2 cellular contexts compared by ENCODE assay signal in genomic region chr1:240709676-240710075, GRCh38.
TF ChIP-seq lines count a peak whose summit lies in the region.

No MANE protein-coding gene starts in this region.

TF ChIP-seq in A549, 52 proteins besides CTCF, POLR2A, EP300 and RAD21 (continued from another document):
- TF ChIP-seq REST (IDR thresholded peaks at IDR 0.05), result no peak
- no peak for TF ChIP-seq E2F6 (IDR thresholded peaks at IDR 0.05; ENCODE audit: borderline replicate concordance, low read depth)
- TF ChIP-seq FOSL2 (IDR thresholded peaks at IDR 0.05), result no peak
- TF ChIP-seq FOSL2 (CRISPR knock-in tag; IDR thresholded peaks at IDR 0.05), result no peak
- no peak for TF ChIP-seq ZSCAN20 (CRISPR knock-in tag; IDR thresholded peaks at IDR 0.05)
- TF ChIP-seq BCL3 (IDR thresholded peaks at IDR 0.05), result no peak
- TF ChIP-seq RNF2 (IDR thresholded peaks at IDR 0.05; ENCODE audit: borderline replicate concordance, low read depth), result no peak
- no peak for TF ChIP-seq CHD4 (IDR thresholded peaks at IDR 0.05; ENCODE audit: borderline replicate concordance)
- TF ChIP-seq HOXB5 (CRISPR knock-in tag; IDR thresholded peaks at IDR 0.05), result no peak
- no peak for TF ChIP-seq SREBF2 (IDR thresholded peaks at IDR 0.05)
- no peak for TF ChIP-seq MYC (IDR thresholded peaks at IDR 0.05; ENCODE audit: borderline replicate concordance, low read length)
- TF ChIP-seq ZC3H11A (IDR thresholded peaks at IDR 0.05), result no peak
- TF ChIP-seq EHF (CRISPR knock-in tag; IDR thresholded peaks at IDR 0.05), result no peak
- no peak for TF ChIP-seq NR3C1 (IDR thresholded peaks at IDR 0.05)

TF ChIP-seq in GM23338, 12 proteins besides CTCF, POLR2A, EP300 and RAD21 (continued from another document):
- TF ChIP-seq REST (IDR thresholded peaks at IDR 0.05; ENCODE audit: unreplicated experiment) (no peak), EZH2phosphoT487 (IDR thresholded peaks at IDR 0.05; ENCODE audit: unreplicated experiment) (no peak), EZH2 (IDR thresholded peaks at IDR 0.05; ENCODE audit: low read depth, unreplicated experiment) (no peak), ZNF331 (CRISPR knock-in tag; IDR thresholded peaks at IDR 0.05; ENCODE audit: low read depth) (no peak), STAT1 (IDR thresholded peaks at IDR 0.05; ENCODE audit: unreplicated experiment) (no peak), ZNF462 (CRISPR knock-in tag; IDR thresholded peaks at IDR 0.05) (no peak), NANOG (IDR thresholded peaks at IDR 0.05; ENCODE audit: borderline replicate concordance) (no peak)
